In the genomic region with DNA sequence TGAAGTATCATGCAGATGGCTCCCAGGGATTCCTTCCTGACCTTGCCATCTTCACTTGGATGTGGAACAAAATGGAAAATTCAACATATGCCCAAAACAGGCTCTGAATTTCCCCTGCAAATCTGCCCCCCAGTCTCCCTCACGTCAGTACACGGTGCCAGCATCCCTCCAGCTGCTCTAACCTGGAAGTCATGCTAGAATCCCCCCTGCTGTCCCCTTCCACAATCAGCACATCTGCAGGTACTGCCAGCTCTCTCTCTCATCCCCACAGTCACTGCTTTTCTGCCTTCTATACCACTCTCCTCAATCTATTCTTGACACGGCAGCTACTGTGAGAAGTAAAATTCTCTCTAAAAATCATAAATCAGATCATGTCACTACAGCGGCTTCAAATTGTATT, we compare ENCODE assay signal across 8 cellular contexts. TPM values are rescaled to one million over a fixed set of nuclear protein-coding genes. Genes with fewer than 3 reads are reported as not detected.
DNase-seq lines count a peak whose midpoint lies in the region; ATAC-seq and TF ChIP-seq lines count a peak whose summit lies in the region.
"Had no signal": no experiment of that assay in that cellular context is flagged by ENCODE, and none has a peak within 500 bp of the region (broad histone marks: within the 10 kb centered on the region; RNA-seq: fewer than 3 reads in every experiment).

No MANE protein-coding gene starts in this region.

- TF ChIP-seq CTCF in DND-41 (IDR thresholded peaks at IDR 0.05; ENCODE audit: borderline replicate concordance, extremely low read depth, low read length, poor library complexity, severe bottlenecking) (peak; percentile 11), PC-3 (conservative IDR thresholded peaks at IDR 0.05; ENCODE audit: low read depth, low read length) (no peak)

- H3K4me3 ChIP-seq in DND-41 (ENCODE audit: low read depth in 1 of 2, low read length in 2 of 2) (peak overlapping the region in 1 of 2 experiments; percentile 35; a peak in 2 of 4 replicates), PC-3 (ENCODE audit: low read length) (no peak overlapping the region), mesenchymal stem cell (ENCODE audit: insufficient read depth in 1 of 2, low read depth in 1 of 2, low read length in 2 of 2) (no peak overlapping the region)

- WGBS in mesenchymal stem cell = 98% methylated on average over 3 of the region's 4 CpGs

- H3K9me3 ChIP-seq in DND-41 (ENCODE audit: insufficient read depth, low read length, severe bottlenecking) = no peaks in the 10 kb centered on the region
- H3K9me3 ChIP-seq in PC-3 (ENCODE audit: low read length) = no peaks in the 10 kb centered on the region
- H3K9me3 ChIP-seq in mesenchymal stem cell (ENCODE audit: control insufficient read depth, low read length) = no peaks in the 10 kb centered on the region

- peak overlapping the region in 1 of 2 experiments; percentile 21 for H2BK12ac ChIP-seq in mesenchymal stem cell (ENCODE audit: low read length in 2 of 2)

- CTCF ChIA-PET in PC-3 (lab: Charles Lee) = no interaction called here

- H3K79me1 ChIP-seq in mesenchymal stem cell (replicated peaks; ENCODE audit: low read length, poor library complexity, severe bottlenecking) = no peaks in the 10 kb centered on the region

- H2AK5ac ChIP-seq in mesenchymal stem cell (ENCODE audit: low read length, severe bottlenecking) = peak overlapping the region; percentile 69

- H3F3A ChIP-seq in PC-3 (ENCODE audit: low read length, unreplicated experiment) = peaks cover 12% of the 10 kb centered on the region

- H2BK5ac ChIP-seq in mesenchymal stem cell (ENCODE audit: low read depth, low read length, poor library complexity, severe bottlenecking) = peak overlapping the region; percentile 21

- H4K20me1 ChIP-seq in DND-41 (ENCODE audit: insufficient read depth, low read length) = no peaks in the 10 kb centered on the region; the same call in 1 of the 2 replicates
- H4K20me1 ChIP-seq in PC-3 (ENCODE audit: low read length) = no peaks in the 10 kb centered on the region

- H3K18ac ChIP-seq in mesenchymal stem cell (ENCODE audit: low read depth in 1 of 2, low read length in 2 of 2) = no peak overlapping the region

- H2BK15ac ChIP-seq in mesenchymal stem cell (ENCODE audit: low read depth, poor library complexity, severe bottlenecking) = no peak overlapping the region

- POLR2A ChIA-PET in PC-3 (lab: Charles Lee; ENCODE audit: unreplicated experiment) = no interaction called here

- no peak overlapping the region for H3K4ac ChIP-seq in mesenchymal stem cell (ENCODE audit: low read depth in 1 of 2, low read length in 2 of 2)

- H4K91ac ChIP-seq in mesenchymal stem cell (ENCODE audit: low read length) = no peak overlapping the region

- DNase-seq in DND-41 = peak; percentile 63
- DNase-seq in PC-3 = no peak
- DNase-seq in mesenchymal stem cell = no peak
- no peak for DNase-seq in NCI-H1417 (lab: John Stamatoyannopoulos, UW)
- DNase-seq: Calu3, NCI-H1048 had no signal

- H3K27ac ChIP-seq in DND-41 (ENCODE audit: low read length) = peak overlapping the region; percentile 96
- H3K27ac ChIP-seq in PC-3 (ENCODE audit: low read length) = peak overlapping the region; percentile 1; the same call in 1 of the 2 replicates
- H3K27ac ChIP-seq in mesenchymal stem cell (ENCODE audit: low read length, poor library complexity, severe bottlenecking) = no peak overlapping the region

- no TSS peak for BruUV-seq in PC-3 (replicated peaks; lab: Mats Ljungman, UMichigan)

- H3K79me2 ChIP-seq in DND-41 (ENCODE audit: insufficient read depth, low read length) = no peaks in the 10 kb centered on the region
- H3K79me2 ChIP-seq in PC-3 (ENCODE audit: low read length) = peaks cover 14% of the 10 kb centered on the region

- H3K14ac ChIP-seq in mesenchymal stem cell (ENCODE audit: low read length in 2 of 2) = no peak overlapping the region

- H3K36me3 ChIP-seq in DND-41 (ENCODE audit: insufficient read depth, low read length) (peaks cover 62% of the 10 kb centered on the region), PC-3 (ENCODE audit: low read depth, low read length) (peaks cover 51% of the 10 kb centered on the region), mesenchymal stem cell (ENCODE audit: control insufficient read depth in 1 of 2, insufficient read depth in 2 of 2, low read depth in 1 of 2, low read length in 2 of 2) (no peaks in the 10 kb centered on the region)

- H3K9ac ChIP-seq in DND-41 (ENCODE audit: low read depth, low read length) (peak overlapping the region; percentile 52), PC-3 (ENCODE audit: low read length) (no peak overlapping the region), mesenchymal stem cell (ENCODE audit: low read length) (no peak overlapping the region)

- H3K4me2 ChIP-seq in DND-41 (ENCODE audit: insufficient read depth, low read length) (peak overlapping the region; percentile 60), PC-3 (ENCODE audit: low read length) (no peak overlapping the region), mesenchymal stem cell (ENCODE audit: low read length, poor library complexity, severe bottlenecking) (no peak overlapping the region)

- H4K8ac ChIP-seq in mesenchymal stem cell (ENCODE audit: low read length) = no peak overlapping the region

- peak; percentile 20; the same call in 2 of the 3 replicates for ATAC-seq in DND-41 (ENCODE audit: insufficient read depth, low read depth)
- ATAC-seq in PC-3 = no peak
- no peak for ATAC-seq in HG03196 (IDR thresholded peaks at IDR 0.05; ENCODE audit: unreplicated experiment)
- ATAC-seq in HG02798 (IDR thresholded peaks at IDR 0.05; ENCODE audit: poor library complexity, unreplicated experiment) = no peak

- H3K9me2 ChIP-seq in PC-3 (replicated peaks; ENCODE audit: low read length) = no peaks in the 10 kb centered on the region

- no peaks in the 10 kb centered on the region for H3K27me3 ChIP-seq in DND-41 (ENCODE audit: insufficient read depth, low read length, poor library complexity)
- no peaks in the 10 kb centered on the region for H3K27me3 ChIP-seq in PC-3 (ENCODE audit: low read length)
- H3K27me3 ChIP-seq in mesenchymal stem cell (ENCODE audit: control insufficient read depth in 1 of 2, insufficient read depth in 1 of 2, low read length in 2 of 2) = peaks cover 0 to 4% of the 10 kb centered on the region in 2 experiments

- H3K4me1 ChIP-seq in DND-41 (ENCODE audit: insufficient read depth, low read length) (peaks cover 49% of the 10 kb centered on the region), PC-3 (ENCODE audit: insufficient read depth, low read length) (peaks cover 42% of the 10 kb centered on the region), mesenchymal stem cell (ENCODE audit: control insufficient read depth, insufficient read depth, low read depth, low read length) (peaks cover 21% of the 10 kb centered on the region)

- no peak overlapping the region for H2BK120ac ChIP-seq in mesenchymal stem cell (ENCODE audit: low read depth, low read length)

- H3K23ac ChIP-seq in mesenchymal stem cell (ENCODE audit: low read length in 2 of 2) = no peak overlapping the region

- intact Hi-C loops in PC-3 (cut with micrococcal nuclease) = no loop called here

- no peak overlapping the region for H2AFZ ChIP-seq in DND-41 (ENCODE audit: low read depth, low read length)
- H2AFZ ChIP-seq in PC-3 (ENCODE audit: low read length) = no peak overlapping the region
- H2AFZ ChIP-seq in mesenchymal stem cell (ENCODE audit: low read depth, low read length) = no peak overlapping the region

RNA-seq across cellular contexts. Expression of gene GALNT6, which starts 21.6 kb away (rescaled TPM):
- 93.4 and 101 TPM in 2 replicates for total RNA-seq in PC-3 (2014; rRNA removed)
- 20.7 TPM for polyA plus RNA-seq in mesenchymal stem cell (2013, experiment 1 of 2)
- 20.7 TPM for polyA plus RNA-seq in mesenchymal stem cell (2013, experiment 2 of 2)

RNA-seq across cellular contexts. Expression of gene CELA1, which starts 23.1 kb away (rescaled TPM):
- not detected in 2 replicates for total RNA-seq in PC-3 (2014; rRNA removed)
- not detected for polyA plus RNA-seq in mesenchymal stem cell (2013, experiment 1 of 2)
- polyA plus RNA-seq in mesenchymal stem cell (2013, experiment 2 of 2) = not detected
- total RNA-seq: Calu3 had no signal

RNA-seq across cellular contexts. Expression of gene BIN2, which starts 45.6 kb away (rescaled TPM):
- total RNA-seq in PC-3 (2014; rRNA removed) = not detected in 2 replicates
- not detected for polyA plus RNA-seq in mesenchymal stem cell (2013, experiment 1 of 2)
- polyA plus RNA-seq in mesenchymal stem cell (2013, experiment 2 of 2) = not detected
- total RNA-seq: Calu3 had no signal

RNA-seq across cellular contexts. Expression of gene SLC4A8, which starts 55.0 kb away (rescaled TPM):
- total RNA-seq in PC-3 (2014; rRNA removed) = 3.3 and 4.2 TPM in 2 replicates
- polyA plus RNA-seq in mesenchymal stem cell (2013, experiment 1 of 2) = 2.5 TPM
- polyA plus RNA-seq in mesenchymal stem cell (2013, experiment 2 of 2) = 2.2 TPM
